ENCODE assay signal across 1 cellular context in the genomic region with DNA sequence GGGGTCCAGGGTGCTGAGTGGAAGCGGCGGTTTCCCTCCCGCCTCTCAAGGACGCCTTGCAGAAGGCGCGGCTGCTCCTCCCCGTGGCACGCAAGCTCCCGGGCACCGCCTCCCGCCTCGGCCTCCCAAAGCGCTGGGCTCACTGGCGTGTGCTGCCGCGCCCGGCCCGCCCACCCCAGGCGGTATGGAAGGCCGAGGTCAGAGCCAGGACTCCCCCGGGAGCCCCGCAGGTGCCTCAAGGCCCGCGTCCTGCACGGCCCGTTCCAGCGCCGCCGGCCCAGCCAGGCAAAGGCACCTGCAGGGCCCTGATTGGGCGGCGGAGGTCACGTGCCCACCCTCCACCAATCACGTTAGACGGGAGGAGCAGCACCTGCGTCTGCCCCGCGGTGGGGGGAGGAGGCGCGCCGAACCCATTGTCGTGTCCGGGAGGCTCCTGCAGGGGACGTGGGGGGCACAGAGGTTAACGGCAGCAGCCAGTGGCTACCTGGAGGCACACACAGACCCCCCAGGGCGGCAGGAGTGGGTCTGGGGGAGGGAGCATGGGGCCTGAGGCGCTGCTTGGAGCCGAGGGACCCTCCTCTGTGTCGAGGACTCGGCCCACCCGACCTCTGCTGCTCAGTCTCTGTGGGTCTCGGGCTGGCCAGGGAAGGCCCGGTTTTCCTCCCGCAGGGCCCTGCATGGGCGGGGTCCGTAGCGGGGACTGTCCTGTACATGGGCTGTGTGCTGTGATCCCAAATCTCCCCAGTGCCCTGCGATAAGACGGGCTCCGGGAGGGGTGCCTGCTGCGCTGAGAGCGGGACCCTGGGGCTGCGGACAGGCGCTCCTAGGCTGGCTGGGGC.
TF ChIP-seq lines count a peak whose summit lies in the region.

No MANE protein-coding gene starts in this region.

TF ChIP-seq in WTC11, 78 proteins besides CTCF, POLR2A, EP300 and RAD21 (continued from another document):
- TF ChIP-seq PRRX2 (CRISPR knock-in tag; IDR thresholded peaks at IDR 0.05) (no peak), ZNF121 (CRISPR knock-in tag; IDR thresholded peaks at IDR 0.05) (no peak), NR3C1 (CRISPR knock-in tag; conservative IDR thresholded peaks at IDR 0.05; ENCODE audit: low read depth) (no peak), HMGA2 (CRISPR knock-in tag; IDR thresholded peaks at IDR 0.05) (no peak), EMX1 (CRISPR knock-in tag; IDR thresholded peaks at IDR 0.05) (no peak), FOXP1 (CRISPR knock-in tag; IDR thresholded peaks at IDR 0.05; ENCODE audit: borderline replicate concordance) (peak; percentile 56; the same call in 1 of the 2 replicates), ZNF423 (CRISPR knock-in tag; IDR thresholded peaks at IDR 0.05) (peak; percentile 84), CREM (CRISPR knock-in tag; IDR thresholded peaks at IDR 0.05) (no peak), ATF1 (CRISPR knock-in tag; IDR thresholded peaks at IDR 0.05) (no peak), NFYB (CRISPR knock-in tag; conservative IDR thresholded peaks at IDR 0.05; ENCODE audit: low read depth) (peak; percentile 100), RELA (CRISPR knock-in tag; IDR thresholded peaks at IDR 0.05; ENCODE audit: borderline replicate concordance) (0 out of 2 replicates have a peak, but pooled peaks have one; percentile 56), SMAD3 (CRISPR knock-in tag; IDR thresholded peaks at IDR 0.05; ENCODE audit: borderline replicate concordance) (no peak), SMAD4 (CRISPR knock-in tag; IDR thresholded peaks at IDR 0.05) (no peak), MYBL2 (CRISPR knock-in tag; IDR thresholded peaks at IDR 0.05) (peak; percentile 57; the same call in 1 of the 2 replicates)
- TF ChIP-seq, protein P1, sequence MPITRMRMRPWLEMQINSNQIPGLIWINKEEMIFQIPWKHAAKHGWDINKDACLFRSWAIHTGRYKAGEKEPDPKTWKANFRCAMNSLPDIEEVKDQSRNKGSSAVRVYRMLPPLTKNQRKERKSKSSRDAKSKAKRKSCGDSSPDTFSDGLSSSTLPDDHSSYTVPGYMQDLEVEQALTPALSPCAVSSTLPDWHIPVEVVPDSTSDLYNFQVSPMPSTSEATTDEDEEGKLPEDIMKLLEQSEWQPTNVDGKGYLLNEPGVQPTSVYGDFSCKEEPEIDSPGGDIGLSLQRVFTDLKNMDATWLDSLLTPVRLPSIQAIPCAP (CRISPR knock-in tag; IDR thresholded peaks at IDR 0.05): no peak
- TF ChIP-seq, protein P2, sequence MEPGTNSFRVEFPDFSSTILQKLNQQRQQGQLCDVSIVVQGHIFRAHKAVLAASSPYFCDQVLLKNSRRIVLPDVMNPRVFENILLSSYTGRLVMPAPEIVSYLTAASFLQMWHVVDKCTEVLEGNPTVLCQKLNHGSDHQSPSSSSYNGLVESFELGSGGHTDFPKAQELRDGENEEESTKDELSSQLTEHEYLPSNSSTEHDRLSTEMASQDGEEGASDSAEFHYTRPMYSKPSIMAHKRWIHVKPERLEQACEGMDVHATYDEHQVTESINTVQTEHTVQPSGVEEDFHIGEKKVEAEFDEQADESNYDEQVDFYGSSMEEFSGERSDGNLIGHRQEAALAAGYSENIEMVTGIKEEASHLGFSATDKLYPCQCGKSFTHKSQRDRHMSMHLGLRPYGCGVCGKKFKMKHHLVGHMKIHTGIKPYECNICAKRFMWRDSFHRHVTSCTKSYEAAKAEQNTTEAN (CRISPR knock-in tag; IDR thresholded peaks at IDR 0.05): no peak; the same call in 1 of the 2 replicates
- TF ChIP-seq, protein P3, sequence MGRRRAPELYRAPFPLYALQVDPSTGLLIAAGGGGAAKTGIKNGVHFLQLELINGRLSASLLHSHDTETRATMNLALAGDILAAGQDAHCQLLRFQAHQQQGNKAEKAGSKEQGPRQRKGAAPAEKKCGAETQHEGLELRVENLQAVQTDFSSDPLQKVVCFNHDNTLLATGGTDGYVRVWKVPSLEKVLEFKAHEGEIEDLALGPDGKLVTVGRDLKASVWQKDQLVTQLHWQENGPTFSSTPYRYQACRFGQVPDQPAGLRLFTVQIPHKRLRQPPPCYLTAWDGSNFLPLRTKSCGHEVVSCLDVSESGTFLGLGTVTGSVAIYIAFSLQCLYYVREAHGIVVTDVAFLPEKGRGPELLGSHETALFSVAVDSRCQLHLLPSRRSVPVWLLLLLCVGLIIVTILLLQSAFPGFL (CRISPR knock-in tag; IDR thresholded peaks at IDR 0.05; ENCODE audit: borderline replicate concordance): no peak
- TF ChIP-seq, protein P4, sequence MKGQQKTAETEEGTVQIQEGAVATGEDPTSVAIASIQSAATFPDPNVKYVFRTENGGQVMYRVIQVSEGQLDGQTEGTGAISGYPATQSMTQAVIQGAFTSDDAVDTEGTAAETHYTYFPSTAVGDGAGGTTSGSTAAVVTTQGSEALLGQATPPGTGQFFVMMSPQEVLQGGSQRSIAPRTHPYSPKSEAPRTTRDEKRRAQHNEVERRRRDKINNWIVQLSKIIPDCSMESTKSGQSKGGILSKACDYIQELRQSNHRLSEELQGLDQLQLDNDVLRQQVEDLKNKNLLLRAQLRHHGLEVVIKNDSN (CRISPR knock-in tag; IDR thresholded peaks at IDR 0.05): peak; percentile 99
- TF ChIP-seq, protein P5, sequence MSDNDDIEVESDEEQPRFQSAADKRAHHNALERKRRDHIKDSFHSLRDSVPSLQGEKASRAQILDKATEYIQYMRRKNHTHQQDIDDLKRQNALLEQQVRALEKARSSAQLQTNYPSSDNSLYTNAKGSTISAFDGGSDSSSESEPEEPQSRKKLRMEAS (CRISPR knock-in tag; IDR thresholded peaks at IDR 0.05): peak; percentile 83
- TF ChIP-seq, protein P6, sequence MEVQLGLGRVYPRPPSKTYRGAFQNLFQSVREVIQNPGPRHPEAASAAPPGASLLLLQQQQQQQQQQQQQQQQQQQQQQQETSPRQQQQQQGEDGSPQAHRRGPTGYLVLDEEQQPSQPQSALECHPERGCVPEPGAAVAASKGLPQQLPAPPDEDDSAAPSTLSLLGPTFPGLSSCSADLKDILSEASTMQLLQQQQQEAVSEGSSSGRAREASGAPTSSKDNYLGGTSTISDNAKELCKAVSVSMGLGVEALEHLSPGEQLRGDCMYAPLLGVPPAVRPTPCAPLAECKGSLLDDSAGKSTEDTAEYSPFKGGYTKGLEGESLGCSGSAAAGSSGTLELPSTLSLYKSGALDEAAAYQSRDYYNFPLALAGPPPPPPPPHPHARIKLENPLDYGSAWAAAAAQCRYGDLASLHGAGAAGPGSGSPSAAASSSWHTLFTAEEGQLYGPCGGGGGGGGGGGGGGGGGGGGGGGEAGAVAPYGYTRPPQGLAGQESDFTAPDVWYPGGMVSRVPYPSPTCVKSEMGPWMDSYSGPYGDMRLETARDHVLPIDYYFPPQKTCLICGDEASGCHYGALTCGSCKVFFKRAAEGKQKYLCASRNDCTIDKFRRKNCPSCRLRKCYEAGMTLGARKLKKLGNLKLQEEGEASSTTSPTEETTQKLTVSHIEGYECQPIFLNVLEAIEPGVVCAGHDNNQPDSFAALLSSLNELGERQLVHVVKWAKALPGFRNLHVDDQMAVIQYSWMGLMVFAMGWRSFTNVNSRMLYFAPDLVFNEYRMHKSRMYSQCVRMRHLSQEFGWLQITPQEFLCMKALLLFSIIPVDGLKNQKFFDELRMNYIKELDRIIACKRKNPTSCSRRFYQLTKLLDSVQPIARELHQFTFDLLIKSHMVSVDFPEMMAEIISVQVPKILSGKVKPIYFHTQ (CRISPR knock-in tag; IDR thresholded peaks at IDR 0.05): no peak
- TF ChIP-seq, protein P7, sequence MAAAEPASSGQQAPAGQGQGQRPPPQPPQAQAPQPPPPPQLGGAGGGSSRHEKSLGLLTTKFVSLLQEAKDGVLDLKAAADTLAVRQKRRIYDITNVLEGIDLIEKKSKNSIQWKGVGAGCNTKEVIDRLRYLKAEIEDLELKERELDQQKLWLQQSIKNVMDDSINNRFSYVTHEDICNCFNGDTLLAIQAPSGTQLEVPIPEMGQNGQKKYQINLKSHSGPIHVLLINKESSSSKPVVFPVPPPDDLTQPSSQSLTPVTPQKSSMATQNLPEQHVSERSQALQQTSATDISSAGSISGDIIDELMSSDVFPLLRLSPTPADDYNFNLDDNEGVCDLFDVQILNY (CRISPR knock-in tag; IDR thresholded peaks at IDR 0.05): 0 out of 2 replicates have a peak, but pooled peaks have one; percentile 38
